Comparison of ENCODE assay signal across 1 cellular context in genomic region chr5:151157426-151158286, GRCh38.
TF ChIP-seq lines count a peak whose summit lies in the region.

ANXA6 (minus strand) TSS chr5:151157779; CDS start chr5:151147901, 9,878 bp downstream.

TF ChIP-seq in HepG2, 621 proteins besides CTCF, POLR2A, EP300 and RAD21 (continued from another document and continues in another):
- no peak for TF ChIP-seq NFAT5 (CRISPR knock-in tag; IDR thresholded peaks at IDR 0.05)
- no peak for TF ChIP-seq SP5 (CRISPR knock-in tag; IDR thresholded peaks at IDR 0.05; ENCODE audit: borderline replicate concordance, low read depth)
- TF ChIP-seq ZNF20 (CRISPR knock-in tag; IDR thresholded peaks at IDR 0.05): no peak
- no peak for TF ChIP-seq FOXP1 (IDR thresholded peaks at IDR 0.05)
- TF ChIP-seq FOXP1 (CRISPR knock-in tag; IDR thresholded peaks at IDR 0.05): no peak
- no peak for TF ChIP-seq BRCA1 (CRISPR knock-in tag; IDR thresholded peaks at IDR 0.05)
- no peak for TF ChIP-seq AKNA (CRISPR knock-in tag; IDR thresholded peaks at IDR 0.05; ENCODE audit: borderline replicate concordance)
- TF ChIP-seq MYNN (CRISPR knock-in tag; IDR thresholded peaks at IDR 0.05; ENCODE audit: low read depth): no peak
- TF ChIP-seq TRIM24 (CRISPR knock-in tag; IDR thresholded peaks at IDR 0.05): no peak
- no peak for TF ChIP-seq ZNF672 (CRISPR knock-in tag; IDR thresholded peaks at IDR 0.05)
- TF ChIP-seq ZNF891 (CRISPR knock-in tag; IDR thresholded peaks at IDR 0.05): no peak; the same call in 1 of the 2 replicates
- 0 out of 2 replicates have a peak, but pooled peaks have one; percentile 12 for TF ChIP-seq FOXO1 (CRISPR knock-in tag; IDR thresholded peaks at IDR 0.05)
- no peak for TF ChIP-seq LRRFIP1 (CRISPR knock-in tag; conservative IDR thresholded peaks at IDR 0.05)
- TF ChIP-seq ZNF549 (CRISPR knock-in tag; IDR thresholded peaks at IDR 0.05): no peak
- no peak for TF ChIP-seq ZNF18 (CRISPR knock-in tag; IDR thresholded peaks at IDR 0.05; ENCODE audit: insufficient replicate concordance)
- TF ChIP-seq ZNF619 (CRISPR knock-in tag; IDR thresholded peaks at IDR 0.05): no peak
- TF ChIP-seq FOXK1 (CRISPR knock-in tag; IDR thresholded peaks at IDR 0.05; ENCODE audit: borderline replicate concordance, low read depth): no peak
- TF ChIP-seq LCORL (IDR thresholded peaks at IDR 0.05): no peak
- peak; percentile 72 for TF ChIP-seq LCORL (CRISPR knock-in tag; IDR thresholded peaks at IDR 0.05)
- no peak for TF ChIP-seq STAT6 (CRISPR knock-in tag; IDR thresholded peaks at IDR 0.05; ENCODE audit: borderline replicate concordance)
- TF ChIP-seq IRX3 (CRISPR knock-in tag; IDR thresholded peaks at IDR 0.05; ENCODE audit: borderline replicate concordance, low read depth): no peak
- TF ChIP-seq TMF1 (CRISPR knock-in tag; IDR thresholded peaks at IDR 0.05; ENCODE audit: low read depth): no peak
- no peak for TF ChIP-seq KMT2B (CRISPR knock-in tag; IDR thresholded peaks at IDR 0.05)
- TF ChIP-seq ZNF772 (CRISPR knock-in tag; IDR thresholded peaks at IDR 0.05): peak; percentile 45; the same call in 1 of the 2 replicates
- TF ChIP-seq CBFB (CRISPR knock-in tag; IDR thresholded peaks at IDR 0.05): no peak
- peak; percentile 65; the same call in 1 of the 2 replicates for TF ChIP-seq HOXA3 (CRISPR knock-in tag; IDR thresholded peaks at IDR 0.05)
- TF ChIP-seq HOXA9 (CRISPR knock-in tag; IDR thresholded peaks at IDR 0.05; ENCODE audit: borderline replicate concordance): no peak
- TF ChIP-seq ZNF543 (CRISPR knock-in tag; IDR thresholded peaks at IDR 0.05): peak; percentile 66; the same call in 1 of the 2 replicates
- TF ChIP-seq ZNF441 (CRISPR knock-in tag; IDR thresholded peaks at IDR 0.05; ENCODE audit: borderline replicate concordance): no peak
- TF ChIP-seq ZNF33B (CRISPR knock-in tag; IDR thresholded peaks at IDR 0.05): no peak; the same call in 1 of the 2 replicates
- no peak for TF ChIP-seq SOX6 (IDR thresholded peaks at IDR 0.05)
- no peak; the same call in 1 of the 2 replicates for TF ChIP-seq SOX6 (CRISPR knock-in tag; IDR thresholded peaks at IDR 0.05)
- no peak for TF ChIP-seq GPBP1L1 (CRISPR knock-in tag; IDR thresholded peaks at IDR 0.05)
- no peak for TF ChIP-seq ZNF335 (CRISPR knock-in tag; IDR thresholded peaks at IDR 0.05)
- TF ChIP-seq CENPT (CRISPR knock-in tag; IDR thresholded peaks at IDR 0.05; ENCODE audit: low read depth): 0 out of 2 replicates have a peak, but pooled peaks have one; percentile 25
- TF ChIP-seq PPARG (CRISPR knock-in tag; conservative IDR thresholded peaks at IDR 0.05): no peak
- peak; percentile 17; the same call in 1 of the 2 replicates for TF ChIP-seq ISL2 (CRISPR knock-in tag; IDR thresholded peaks at IDR 0.05)
- TF ChIP-seq ZNF34 (CRISPR knock-in tag; IDR thresholded peaks at IDR 0.05; ENCODE audit: borderline replicate concordance): no peak
- TF ChIP-seq THYN1 (CRISPR knock-in tag; IDR thresholded peaks at IDR 0.05; ENCODE audit: borderline replicate concordance, low read depth): no peak
- TF ChIP-seq MAFF (IDR thresholded peaks at IDR 0.05; ENCODE audit: low read depth, low read length): no peak
- TF ChIP-seq ZNF513 (CRISPR knock-in tag; conservative IDR thresholded peaks at IDR 0.05): no peak
- peak; percentile 68; the same call in 1 of the 2 replicates for TF ChIP-seq ZFP41 (CRISPR knock-in tag; IDR thresholded peaks at IDR 0.05; ENCODE audit: borderline replicate concordance)
- peak; percentile 46 for TF ChIP-seq KMT2A (CRISPR knock-in tag; IDR thresholded peaks at IDR 0.05)
- no peak for TF ChIP-seq ZBTB20 (CRISPR knock-in tag; IDR thresholded peaks at IDR 0.05; ENCODE audit: borderline replicate concordance, low read depth)
- no peak; the same call in 1 of the 2 replicates for TF ChIP-seq ARNT2 (CRISPR knock-in tag; IDR thresholded peaks at IDR 0.05; ENCODE audit: low read depth)
- TF ChIP-seq ZNF598 (CRISPR knock-in tag; IDR thresholded peaks at IDR 0.05; ENCODE audit: borderline replicate concordance): 0 out of 2 replicates have a peak, but pooled peaks have one; percentile 63
- TF ChIP-seq NPAS2 (CRISPR knock-in tag; IDR thresholded peaks at IDR 0.05; ENCODE audit: borderline replicate concordance): no peak
- TF ChIP-seq ZFP82 (CRISPR knock-in tag; IDR thresholded peaks at IDR 0.05; ENCODE audit: borderline replicate concordance): no peak
